26 cellular contexts compared by ENCODE assay signal in the genomic region with DNA sequence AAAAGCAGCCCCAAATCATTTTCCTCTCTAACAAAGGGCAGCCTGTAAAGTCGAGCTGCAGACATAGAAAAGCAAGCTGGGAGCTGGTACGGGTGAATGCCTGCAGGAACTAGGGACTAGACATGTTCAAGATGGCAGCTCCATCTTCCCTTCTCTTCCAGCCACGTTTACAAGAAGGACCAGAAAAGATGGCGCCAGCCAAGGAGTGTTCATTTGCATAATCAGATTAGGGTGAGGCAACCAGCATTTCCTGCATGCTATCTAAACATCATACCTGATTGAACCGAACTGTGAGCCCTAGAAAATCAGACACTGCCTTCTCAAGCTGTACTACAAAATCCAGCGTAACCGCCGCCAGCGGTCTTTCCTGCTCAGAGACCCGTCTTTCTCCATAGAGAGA.
"Had no signal": no experiment of that assay in that cellular context is flagged by ENCODE, and none has a peak within 500 bp of the region (broad histone marks: within the 10 kb centered on the region; RNA-seq: fewer than 3 reads in every experiment).

No MANE protein-coding gene starts in this region.

- H3K9me3 ChIP-seq: ascending aorta, colonic mucosa had no signal

- H3K4me3 ChIP-seq: ascending aorta, cardiac muscle cell, colonic mucosa had no signal

- H3K27me3 ChIP-seq: ascending aorta, cardiac muscle cell, colonic mucosa had no signal

- H3K27ac ChIP-seq: ascending aorta, cardiac muscle cell, colonic mucosa, RWPE1 had no signal

- DNase-seq: activated CD4-positive, alpha-beta T cell treated with anti-CD3 and anti-CD28 coated beads, Interleukin-2, amount 10 ng/mL, durations not matched to agents 7 days and 5 days; activated CD4-positive, alpha-beta T cell treated with anti-CD3 and anti-CD28 coated beads, Interleukin-2, amount 50 U/mL, for 48 hours; activated CD8-positive, alpha-beta T cell treated with anti-CD3 and anti-CD28 coated beads, Interleukin-2, amount 10 ng/mL, durations not matched to agents 7 days and 5 days; activated gamma-delta T cell; activated naive CD4-positive, alpha-beta T cell treated with Interleukin-2 at 50 U/mL for 16 hours; activated naive CD8-positive, alpha-beta T cell treated with anti-CD3 and anti-CD28 coated beads, Interleukin-2, amount 10 ng/mL, durations not matched to agents 7 days and 5 days; activated T-cell treated with anti-CD3 and anti-CD28 coated beads, Interleukin-2, amount 50 U/mL, for 24 hours; amygdala; colonic mucosa; KG1; MM.1S; NCI-H1092 treated with DMSO at 0.1 percent for 48 hours; NCI-H1417 treated with DMSO at 0.1 percent for 48 hours; NCI-H187 treated with DMSO at 0.1 percent for 48 hours; NCI-H2081; NCI-H226; NCI-H446 treated with DMSO at 0.1 percent for 48 hours; NCI-H524; NCI-H69; NCI-H82; SIG-M5 had no signal

- ATAC-seq: activated CD8-positive, alpha-beta T cell treated with anti-CD3 and anti-CD28 coated beads, Interleukin-2, amount 10 ng/mL, durations not matched to agents 7 days and 5 days; Right ventricle myocardium inferior had no signal

- FAIRE-seq: TTC549 had no signal

- H3K4me1 ChIP-seq: ascending aorta, colonic mucosa had no signal

- H3K36me3 ChIP-seq: ascending aorta, cardiac muscle cell, colonic mucosa had no signal
